8 cellular contexts compared by ENCODE assay signal in the genomic region with DNA sequence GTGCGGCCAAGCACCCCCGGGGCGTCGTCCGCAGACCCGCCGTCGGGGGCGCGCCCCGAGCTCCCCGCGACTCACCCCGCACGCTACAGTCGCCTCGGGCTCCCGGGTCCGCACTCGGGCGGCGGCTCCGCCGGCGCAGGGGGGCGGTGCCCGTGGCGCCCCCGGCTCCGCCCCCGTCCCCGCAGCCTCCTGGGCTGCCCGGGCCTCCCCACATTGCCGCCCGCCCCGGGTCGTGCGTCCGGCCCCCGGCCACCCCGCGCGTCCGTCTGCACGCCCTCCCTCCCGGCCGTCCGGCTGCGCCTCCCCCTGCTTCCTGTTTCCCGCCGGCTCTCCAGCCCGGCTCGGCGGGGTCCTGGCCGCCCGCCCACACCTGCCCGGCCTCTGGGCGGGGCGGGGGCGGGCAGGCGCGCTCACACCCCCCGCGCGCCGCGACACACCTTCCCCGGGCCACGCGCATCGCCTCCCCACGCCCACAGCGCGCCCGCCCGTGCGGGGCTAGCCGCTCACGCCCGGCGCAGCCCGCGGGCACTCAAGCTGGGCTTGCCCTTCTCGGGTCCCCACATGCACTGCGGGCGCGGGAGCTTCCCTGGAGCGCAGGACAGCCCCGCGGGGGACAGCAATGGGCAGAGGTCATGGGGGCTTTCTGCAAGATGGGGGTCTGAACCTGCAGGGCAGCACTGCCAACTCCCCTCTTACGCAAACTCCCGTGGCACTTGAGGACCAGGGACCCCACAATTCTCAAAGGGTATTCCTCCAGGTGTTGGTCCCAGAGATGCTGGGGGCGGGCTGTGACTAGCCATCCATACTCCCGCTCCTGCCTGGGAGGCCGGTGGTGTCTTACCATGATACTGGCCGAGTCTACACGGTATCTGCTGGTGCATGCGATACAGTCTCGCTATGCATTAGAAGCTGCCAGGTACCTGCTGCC. TPM values are rescaled to one million over a fixed set of nuclear protein-coding genes. Genes with fewer than 3 reads are reported as not detected.
DNase-seq lines count a peak whose midpoint lies in the region; ATAC-seq and TF ChIP-seq lines count a peak whose summit lies in the region.

A gene with protein sequence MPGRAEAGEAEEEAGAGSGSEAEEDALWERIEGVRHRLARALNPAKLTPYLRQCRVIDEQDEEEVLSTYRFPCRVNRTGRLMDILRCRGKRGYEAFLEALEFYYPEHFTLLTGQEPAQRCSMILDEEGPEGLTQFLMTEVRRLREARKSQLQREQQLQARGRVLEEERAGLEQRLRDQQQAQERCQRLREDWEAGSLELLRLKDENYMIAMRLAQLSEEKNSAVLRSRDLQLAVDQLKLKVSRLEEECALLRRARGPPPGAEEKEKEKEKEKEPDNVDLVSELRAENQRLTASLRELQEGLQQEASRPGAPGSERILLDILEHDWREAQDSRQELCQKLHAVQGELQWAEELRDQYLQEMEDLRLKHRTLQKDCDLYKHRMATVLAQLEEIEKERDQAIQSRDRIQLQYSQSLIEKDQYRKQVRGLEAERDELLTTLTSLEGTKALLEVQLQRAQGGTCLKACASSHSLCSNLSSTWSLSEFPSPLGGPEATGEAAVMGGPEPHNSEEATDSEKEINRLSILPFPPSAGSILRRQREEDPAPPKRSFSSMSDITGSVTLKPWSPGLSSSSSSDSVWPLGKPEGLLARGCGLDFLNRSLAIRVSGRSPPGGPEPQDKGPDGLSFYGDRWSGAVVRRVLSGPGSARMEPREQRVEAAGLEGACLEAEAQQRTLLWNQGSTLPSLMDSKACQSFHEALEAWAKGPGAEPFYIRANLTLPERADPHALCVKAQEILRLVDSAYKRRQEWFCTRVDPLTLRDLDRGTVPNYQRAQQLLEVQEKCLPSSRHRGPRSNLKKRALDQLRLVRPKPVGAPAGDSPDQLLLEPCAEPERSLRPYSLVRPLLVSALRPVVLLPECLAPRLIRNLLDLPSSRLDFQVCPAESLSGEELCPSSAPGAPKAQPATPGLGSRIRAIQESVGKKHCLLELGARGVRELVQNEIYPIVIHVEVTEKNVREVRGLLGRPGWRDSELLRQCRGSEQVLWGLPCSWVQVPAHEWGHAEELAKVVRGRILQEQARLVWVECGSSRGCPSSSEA (minus strand): TSS at position 148 of the 928 bp plus-strand sequence. CDS start 215 bp downstream, outside the sequence.

- H3K14ac ChIP-seq in IMR-90 (replicated peaks; ENCODE audit: low read depth, low read length): peak within 1 kb of the TSS; percentile 85

- H3K36me3 Mint-ChIP-seq in stimulated activated memory B cell treated with anti-CD40 and anti-IgM and Interleukin-4, amounts not matched to agents 10 μg/mL and 1 μg/mL and 100 μg/mL, for 72 hours: no peaks in the 10 kb centered on the region

- peak within 1 kb of the TSS; percentile 86 for H2AK9ac ChIP-seq in IMR-90 (replicated peaks; ENCODE audit: low read depth, low read length, poor library complexity)

- H3K56ac ChIP-seq in IMR-90 (ENCODE audit: extremely low read depth, insufficient read depth, low read length): no peak within 1 kb of the TSS

- H4K91ac ChIP-seq in IMR-90 (ENCODE audit: insufficient read depth, low read depth, low read length): peak within 1 kb of the TSS; percentile 62

- H3K9me3 Mint-ChIP-seq in stimulated activated memory B cell treated with anti-CD40 and anti-IgM and Interleukin-4, amounts not matched to agents 10 μg/mL and 1 μg/mL and 100 μg/mL, for 72 hours: no peaks in the 10 kb centered on the region

- H3K79me1 ChIP-seq in IMR-90 (ENCODE audit: low read depth in 1 of 2, low read length in 2 of 2): peaks cover 6 to 15% of the 10 kb centered on the region in 2 experiments; a peak in 3 of 4 replicates

- no peaks in the 10 kb centered on the region for H4K20me1 ChIP-seq in IMR-90 (ENCODE audit: insufficient read depth, low read length)

- H3K4me1 Mint-ChIP-seq in stimulated activated memory B cell treated with anti-CD40 and anti-IgM and Interleukin-4, amounts not matched to agents 10 μg/mL and 1 μg/mL and 100 μg/mL, for 72 hours: peaks cover 7% of the 10 kb centered on the region

- peak within 1 kb of the TSS; percentile 72 to 83; a peak in 3 of 4 replicates for H4K8ac ChIP-seq in IMR-90 (ENCODE audit: low read depth in 2 of 2, low read length in 2 of 2)

- peaks cover 6% of the 10 kb centered on the region; the same call in 1 of the 2 replicates for H3K36me3 ChIP-seq in IMR-90 (ENCODE audit: control insufficient read depth, insufficient read depth, low read length)

- H3K9me1 ChIP-seq in IMR-90 (ENCODE audit: insufficient read depth, low read length): peaks cover 2% of the 10 kb centered on the region; the same call in 1 of the 2 replicates

- no peak for DNase-seq in IMR-90
- peak; percentile 58 for DNase-seq in astrocyte of the hippocampus (ENCODE audit: low read depth, low spot score)
- DNase-seq in iPS-NIHi11 (ENCODE audit: low spot score): peak; percentile 86
- DNase-seq in hepatic stellate cell (ENCODE audit: low spot score): no peak
- no peak for DNase-seq in activated CD4-positive, alpha-beta T cell treated with anti-CD3 and anti-CD28 coated beads for 48 hours
- DNase-seq in activated gamma-delta T cell treated with Interleukin-2 at 50 U/mL for 16 hours: no peak

- 0 out of 2 replicates have a peak, but pooled peaks have one; percentile 28 for TF ChIP-seq POLR2A in IMR-90 (IDR thresholded peaks at IDR 0.05; ENCODE audit: low read depth, low read length)

- H3K4me1 ChIP-seq in IMR-90 (ENCODE audit: control insufficient read depth, insufficient read depth, low read length): peaks cover 9% of the 10 kb centered on the region

- peak within 1 kb of the TSS; percentile 86 for H3K4me3 ChIP-seq in IMR-90 (ENCODE audit: insufficient read depth, low read depth, low read length)

- TF ChIP-seq CTCF in C4-2B (conservative IDR thresholded peaks at IDR 0.05) (no peak), IMR-90 (conservative IDR thresholded peaks at IDR 0.05; ENCODE audit: low read depth, low read length) (no peak)

- peak within 1 kb of the TSS; percentile 14; the same call in 1 of the 3 replicates for H2BK15ac ChIP-seq in IMR-90 (ENCODE audit: low read depth, low read length)

- H3K18ac ChIP-seq in IMR-90 (ENCODE audit: low read depth, low read length): peak within 1 kb of the TSS; percentile 42; the same call in 1 of the 2 replicates

- H3K9ac ChIP-seq in IMR-90 (ENCODE audit: low read depth, low read length): peak within 1 kb of the TSS; percentile 57

- BruUV-seq in IMR-90 (replicated peaks; lab: Mats Ljungman, UMichigan): no TSS peak

- 6% methylated on average over 59 of the region's 99 CpGs; no CpG with 5 or more reads in 1 of the 2 experiments for WGBS in IMR-90 (ENCODE audit: extremely low coverage in 2 of 2, insufficient read length in 1 of 2), 2 experiments

- dilution Hi-C loops in IMR-90 (cut with HindIII; ENCODE audit: low sequenced_read_pairs, unreplicated experiment): no loop called here

- H3K9me3 ChIP-seq in IMR-90 (ENCODE audit: control insufficient read depth, insufficient read depth, low read length): no peaks in the 10 kb centered on the region

- in situ Hi-C loops in IMR-90 (cut with MboI; ENCODE audit: low sequenced_read_pairs): no loop called here

- H3K27me3 ChIP-seq in IMR-90 (ENCODE audit: control insufficient read depth, insufficient read depth, low read length): no peaks in the 10 kb centered on the region

- peak within 1 kb of the TSS; percentile 90 for H2AFZ ChIP-seq in IMR-90 (replicated peaks; ENCODE audit: low read length, poor library complexity)

- CTCF ChIA-PET in IMR-90 (lab: Yijun Ruan, JAX): no interaction called here

- POLR2A ChIA-PET in IMR-90 (lab: Charles Lee; ENCODE audit: unreplicated experiment): no interaction called here

- H3K23ac ChIP-seq in IMR-90 (ENCODE audit: low read depth, low read length): peak within 1 kb of the TSS; percentile 58

- H3K4me2 ChIP-seq in IMR-90 (ENCODE audit: low read depth, low read length): peak within 1 kb of the TSS; percentile 86

- peak within 1 kb of the TSS; percentile 59 for H2AK5ac ChIP-seq in IMR-90 (ENCODE audit: low read depth, low read length)

- peak within 1 kb of the TSS; percentile 55 for H2BK5ac ChIP-seq in IMR-90 (ENCODE audit: low read depth, low read length, poor library complexity, severe bottlenecking)

- H3K27ac Mint-ChIP-seq in stimulated activated memory B cell treated with anti-CD40 and anti-IgM and Interleukin-4, amounts not matched to agents 10 μg/mL and 1 μg/mL and 100 μg/mL, for 72 hours: no peak within 1 kb of the TSS

- H3K27ac ChIP-seq in C4-2B (peak within 1 kb of the TSS; percentile 75), IMR-90 (ENCODE audit: insufficient read depth, low read length) (peak within 1 kb of the TSS; percentile 12; the same call in 1 of the 2 replicates)

- peak within 1 kb of the TSS; percentile 32 for H2BK120ac ChIP-seq in IMR-90 (ENCODE audit: low read depth, low read length)

- no peak within 1 kb of the TSS for H2BK20ac ChIP-seq in IMR-90 (ENCODE audit: low read depth, low read length)

- TF ChIP-seq RAD21 in IMR-90 (IDR thresholded peaks at IDR 0.05; ENCODE audit: low read length): no peak

- ATAC-seq in IMR-90 (ENCODE audit: low read depth): peak; percentile 83
- peak; percentile 55 for ATAC-seq in stimulated activated memory B cell treated with anti-CD40 and anti-IgM and Interleukin-4, amounts not matched to agents 10 μg/mL and 1 μg/mL and 100 μg/mL, for 72 hours

- peaks cover 75% of the 10 kb centered on the region for H3K27me3 Mint-ChIP-seq in stimulated activated memory B cell treated with anti-CD40 and anti-IgM and Interleukin-4, amounts not matched to agents 10 μg/mL and 1 μg/mL and 100 μg/mL, for 72 hours

- H3K4ac ChIP-seq in IMR-90 (ENCODE audit: low read depth, low read length): peak within 1 kb of the TSS; percentile 58

- H4K5ac ChIP-seq in IMR-90 (ENCODE audit: low read depth, low read length): peak within 1 kb of the TSS; percentile 67

- intact Hi-C loops in IMR-90 (cut with micrococcal nuclease): loop anchor here (1.0 kb wide), 1 partner anchor 32 kb away; no protein-coding TSS in a partner anchor

- peak within 1 kb of the TSS; percentile 71 for H3K4me3 Mint-ChIP-seq in stimulated activated memory B cell treated with anti-CD40 and anti-IgM and Interleukin-4, amounts not matched to agents 10 μg/mL and 1 μg/mL and 100 μg/mL, for 72 hours

TF ChIP-seq in IMR-90, 13 proteins besides CTCF, POLR2A, EP300 and RAD21:
- no peak for TF ChIP-seq MXI1 (IDR thresholded peaks at IDR 0.05; ENCODE audit: borderline replicate concordance, low read depth, low read length)
- TF ChIP-seq MAZ (IDR thresholded peaks at IDR 0.05; ENCODE audit: borderline replicate concordance, low read depth, low read length): peak; percentile 5; the same call in 1 of the 2 replicates
- TF ChIP-seq SMC3 (IDR thresholded peaks at IDR 0.05; ENCODE audit: low read depth, low read length): no peak
- no peak for TF ChIP-seq FOS (IDR thresholded peaks at IDR 0.05; ENCODE audit: low read depth, low read length)
- no peak for TF ChIP-seq RCOR1 (IDR thresholded peaks at IDR 0.05; ENCODE audit: insufficient replicate concordance, low read length)

RNA-seq across cellular contexts. Expression of the gene that starts here (rescaled TPM):
- total RNA-seq in IMR-90 (2012; rRNA removed): 6.1 TPM in 2 replicates
- 18.4 and 19.8 TPM in 2 replicates for polyA plus RNA-seq in IMR-90 (2012; rRNA removed)
- polyA plus RNA-seq in IMR-90 (2012; cell fraction: cytosol; rRNA removed): 9.8 and 18.6 TPM in 2 replicates
- 23.8 and 66.7 TPM in 2 replicates for polyA plus RNA-seq in IMR-90 (2012; cell fraction: nucleus; rRNA removed; ENCODE audit: low replicate concordance)

Comparison
In these comparisons a context has a peak if more than half of its experiments do, and no peak if none do; other contexts are left out.
1. DNase-seq: peak in astrocyte of the hippocampus (single experiment) and iPS-NIHi11 (single experiment); none in IMR-90 (single experiment), hepatic stellate cell (single experiment), activated CD4-positive, alpha-beta T cell treated with anti-CD3 and anti-CD28 coated beads for 48 hours (single experiment) and activated gamma-delta T cell treated with Interleukin-2 at 50 U/mL for 16 hours (single experiment).